Comparison of ENCODE assay signal across 16 cellular contexts in the genomic region with DNA sequence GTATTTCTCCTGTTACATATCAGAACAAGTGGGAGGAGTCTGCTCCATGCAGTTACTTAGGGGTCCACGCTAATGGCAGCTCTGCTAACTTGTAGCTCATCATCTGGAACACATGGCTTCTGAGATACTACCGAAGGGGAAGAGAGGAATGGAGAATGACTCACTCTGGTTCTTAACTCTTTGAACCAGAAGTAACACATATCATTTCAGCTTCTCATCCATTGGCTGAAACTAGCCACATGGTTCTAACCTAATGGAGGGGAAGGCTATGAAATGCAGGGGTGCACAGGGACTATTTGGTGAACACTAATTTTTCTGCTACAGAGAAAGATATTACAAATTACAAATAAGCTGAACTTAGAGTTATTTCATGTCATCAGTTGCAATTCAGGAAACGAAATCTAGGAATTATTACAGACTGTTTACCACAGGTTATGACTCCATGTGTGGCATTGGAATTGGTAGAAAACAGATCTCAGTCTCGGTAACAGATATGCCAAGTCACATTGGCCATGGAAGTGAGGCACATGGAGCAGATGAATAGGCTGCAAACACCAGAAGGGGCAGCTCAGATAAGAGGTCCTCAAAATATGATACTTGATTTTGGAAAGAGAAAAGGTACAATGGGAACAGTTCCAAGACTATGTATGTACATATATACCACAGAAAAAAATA.
"Had no signal": no experiment of that assay in that cellular context is flagged by ENCODE, and none has a peak within 500 bp of the region (broad histone marks: within the 10 kb centered on the region; RNA-seq: fewer than 3 reads in every experiment).

No MANE protein-coding gene starts in this region.

- H3K4me3 ChIP-seq: sigmoid colon had no signal

- H3K27ac ChIP-seq: sigmoid colon had no signal

- ATAC-seq: activated naive CD4-positive, alpha-beta T cell treated with anti-CD3 and anti-CD28 coated beads, Interleukin-2, amount 50 U/mL, for 72 hours had no signal

- DNase-seq: activated CD4-positive, alpha-beta T cell treated with anti-CD3 and anti-CD28 coated beads, Interleukin-2, amount 10 ng/mL, durations not matched to agents 24 days and 14 days; activated effector memory CD4-positive, alpha-beta T cell treated with Interleukin-2 at 50 U/mL for 16 hours; activated T-cell treated with anti-CD3 and anti-CD28 coated beads, Interleukin-2, amount 50 U/mL, for 1 hour; anterior cingulate cortex; cerebellar nuclear complex; dermis blood vessel endothelial cell; hippocampal formation; kidney glomerular epithelial cell; nephron progenitor cell; sigmoid colon; stimulated activated CD4-positive, alpha-beta T cell treated with anti-CD3 and anti-CD28 coated beads, Interleukin-2, amount 100 ng/mL, for 24 hours; stimulated activated naive CD4-positive, alpha-beta T cell; substantia nigra; T1000; trophoblast cell had no signal

- H3K27me3 ChIP-seq: sigmoid colon had no signal

- H3K36me3 ChIP-seq: sigmoid colon had no signal
